ENCODE assay signal across 1 cellular context in genomic region chr20:3904224-3904623, GRCh38.
A peak's percentile ranks its signal among the peaks of the same experiment; 100 is the strongest.
TF ChIP-seq lines count a peak whose summit lies in the region.

No MANE protein-coding gene starts in this region.

TF ChIP-seq in HepG2, 621 proteins besides CTCF, POLR2A, EP300 and RAD21 (continued from another document and continues in another):
- TF ChIP-seq ZNF281 (CRISPR knock-in tag; IDR thresholded peaks at IDR 0.05; ENCODE audit: borderline replicate concordance) (0 out of 2 replicates have a peak, but pooled peaks have one; percentile 14), ZIK1 (CRISPR knock-in tag; IDR thresholded peaks at IDR 0.05; ENCODE audit: borderline replicate concordance, low read depth) (no peak), ZNF558 (CRISPR knock-in tag; IDR thresholded peaks at IDR 0.05; ENCODE audit: borderline replicate concordance) (no peak), EZH2 (conservative IDR thresholded peaks at IDR 0.05; ENCODE audit: low read depth, low read length) (no peak), ZNF580 (CRISPR knock-in tag; IDR thresholded peaks at IDR 0.05; ENCODE audit: borderline replicate concordance, low read depth) (peak; percentile 72; the same call in 1 of the 2 replicates), ARID5B (CRISPR knock-in tag; IDR thresholded peaks at IDR 0.05) (0 out of 2 replicates have a peak, but pooled peaks have one; percentile 17), ZNF563 (CRISPR knock-in tag; IDR thresholded peaks at IDR 0.05) (no peak), POLR2AphosphoS5 (IDR thresholded peaks at IDR 0.05; ENCODE audit: low read depth, low read length) (no peak), CEBPB (IDR thresholded peaks at IDR 0.05; ENCODE audit: borderline replicate concordance, low read depth, low read length) (peak; percentile 39; the same call in 1 of the 2 replicates), TBP (CRISPR knock-in tag; IDR thresholded peaks at IDR 0.05) (no peak), ZNF33B (CRISPR knock-in tag; IDR thresholded peaks at IDR 0.05) (no peak), E2F5 (CRISPR knock-in tag; conservative IDR thresholded peaks at IDR 0.05) (no peak), ZNF329 (CRISPR knock-in tag; IDR thresholded peaks at IDR 0.05; ENCODE audit: low read depth) (no peak), ZMYM3 (CRISPR knock-in tag; IDR thresholded peaks at IDR 0.05) (peak; percentile 94), MAF1 (CRISPR knock-in tag; IDR thresholded peaks at IDR 0.05; ENCODE audit: borderline replicate concordance) (no peak), CEBPG (CRISPR knock-in tag; IDR thresholded peaks at IDR 0.05) (peak; percentile 34; the same call in 1 of the 2 replicates), TIGD3 (CRISPR knock-in tag; IDR thresholded peaks at IDR 0.05; ENCODE audit: borderline replicate concordance) (no peak), NFYC (CRISPR knock-in tag; IDR thresholded peaks at IDR 0.05) (no peak), RARA (CRISPR knock-in tag; IDR thresholded peaks at IDR 0.05) (peak; percentile 68), ZNF513 (CRISPR knock-in tag; conservative IDR thresholded peaks at IDR 0.05) (no peak), ZNF557 (CRISPR knock-in tag; IDR thresholded peaks at IDR 0.05) (no peak), ZNF816 (CRISPR knock-in tag; IDR thresholded peaks at IDR 0.05; ENCODE audit: borderline replicate concordance) (no peak), PRMT3 (CRISPR knock-in tag; IDR thresholded peaks at IDR 0.05; ENCODE audit: borderline replicate concordance, low read depth) (no peak), ZNF564 (CRISPR knock-in tag; IDR thresholded peaks at IDR 0.05) (no peak), ZNF451 (CRISPR knock-in tag; IDR thresholded peaks at IDR 0.05) (no peak), SRF (IDR thresholded peaks at IDR 0.05; ENCODE audit: low read depth, low read length) (no peak), ZNF737 (CRISPR knock-in tag; IDR thresholded peaks at IDR 0.05; ENCODE audit: borderline replicate concordance) (no peak), ZNF274 (CRISPR knock-in tag; IDR thresholded peaks at IDR 0.05) (no peak), TFAP4 (IDR thresholded peaks at IDR 0.05; ENCODE audit: borderline replicate concordance, low read depth) (no peak), ZBTB1 (CRISPR knock-in tag; IDR thresholded peaks at IDR 0.05; ENCODE audit: borderline replicate concordance) (no peak), ELF1 (CRISPR knock-in tag; IDR thresholded peaks at IDR 0.05) (no peak), ZNF501 (CRISPR knock-in tag; IDR thresholded peaks at IDR 0.05) (no peak), HNF4A (CRISPR knock-in tag; IDR thresholded peaks at IDR 0.05) (peak; percentile 50), MTF2 (CRISPR knock-in tag; IDR thresholded peaks at IDR 0.05; ENCODE audit: borderline replicate concordance) (no peak), SAP130 (CRISPR knock-in tag; IDR thresholded peaks at IDR 0.05; ENCODE audit: low read depth) (0 out of 2 replicates have a peak, but pooled peaks have one; percentile 22), RFXAP (CRISPR knock-in tag; IDR thresholded peaks at IDR 0.05; ENCODE audit: borderline replicate concordance) (no peak), SMAD1 (CRISPR knock-in tag; IDR thresholded peaks at IDR 0.05; ENCODE audit: borderline replicate concordance, low read depth) (no peak), ZNF772 (CRISPR knock-in tag; IDR thresholded peaks at IDR 0.05) (no peak), AHR (CRISPR knock-in tag; IDR thresholded peaks at IDR 0.05) (no peak), ZNF691 (CRISPR knock-in tag; IDR thresholded peaks at IDR 0.05; ENCODE audit: borderline replicate concordance, low read depth) (no peak), CBX1 (IDR thresholded peaks at IDR 0.05; ENCODE audit: low read depth) (peak; percentile 27), ZNF121 (CRISPR knock-in tag; IDR thresholded peaks at IDR 0.05) (peak; percentile 99), TEAD3 (CRISPR knock-in tag; optimal IDR thresholded peaks at IDR 0.05; ENCODE audit: borderline replicate concordance) (peak; percentile 47), HMG20B (CRISPR knock-in tag; conservative IDR thresholded peaks at IDR 0.05) (no peak), ZBTB21 (CRISPR knock-in tag; IDR thresholded peaks at IDR 0.05) (no peak), ZZZ3 (CRISPR knock-in tag; IDR thresholded peaks at IDR 0.05; ENCODE audit: borderline replicate concordance) (no peak), THAP9 (CRISPR knock-in tag; IDR thresholded peaks at IDR 0.05; ENCODE audit: borderline replicate concordance) (no peak), ATF1 (CRISPR knock-in tag; IDR thresholded peaks at IDR 0.05) (no peak), ZNF598 (CRISPR knock-in tag; IDR thresholded peaks at IDR 0.05; ENCODE audit: borderline replicate concordance) (no peak)
